ENCODE assay signal across 2 cellular contexts in genomic region chr3:100001514-100002270, GRCh38.
TF ChIP-seq lines count a peak whose summit lies in the region.

No MANE protein-coding gene starts in this region.

TF ChIP-seq in HEK293, 187 proteins besides CTCF, POLR2A, EP300 and RAD21 (continued from another document):
- TF ChIP-seq HIC1 (tag by site-specific recombination; IDR thresholded peaks at IDR 0.05): no peak
- TF ChIP-seq PRDM10 (tag by site-specific recombination; IDR thresholded peaks at IDR 0.05): peak; percentile 78
- no peak for TF ChIP-seq MEIS1 (CRISPR knock-in tag; IDR thresholded peaks at IDR 0.05; ENCODE audit: borderline replicate concordance)
- TF ChIP-seq BCL11A (tag by site-specific recombination; IDR thresholded peaks at IDR 0.05; ENCODE audit: low read depth): no peak

TF ChIP-seq in H1, 55 proteins besides CTCF, POLR2A, EP300 and RAD21 (continued from another document):
- TF ChIP-seq HDAC2 (IDR thresholded peaks at IDR 0.05; ENCODE audit: borderline replicate concordance in 1 of 2, low read depth in 2 of 2, low read length in 2 of 2): no peak
- no peak for TF ChIP-seq ATF2 (IDR thresholded peaks at IDR 0.05; ENCODE audit: low read length)
- TF ChIP-seq TBP (IDR thresholded peaks at IDR 0.05; ENCODE audit: low read depth, low read length): no peak
- no peak for TF ChIP-seq KDM5A (IDR thresholded peaks at IDR 0.05; ENCODE audit: low read length)
- no peak for TF ChIP-seq SP1 (IDR thresholded peaks at IDR 0.05; ENCODE audit: low read depth, low read length)
- TF ChIP-seq E2F6 (IDR thresholded peaks at IDR 0.05): no peak
- TF ChIP-seq MAFK (IDR thresholded peaks at IDR 0.05; ENCODE audit: low read depth, low read length): no peak
- TF ChIP-seq RFX5 (IDR thresholded peaks at IDR 0.05; ENCODE audit: borderline replicate concordance, low read depth, low read length): no peak
- TF ChIP-seq SRF (IDR thresholded peaks at IDR 0.05; ENCODE audit: low read depth, low read length): no peak
- no peak for TF ChIP-seq EGR1 (IDR thresholded peaks at IDR 0.05; ENCODE audit: borderline replicate concordance, low read depth, low read length)
- no peak for TF ChIP-seq BRCA1 (IDR thresholded peaks at IDR 0.05; ENCODE audit: low read depth, low read length)
- TF ChIP-seq NRF1 (IDR thresholded peaks at IDR 0.05; ENCODE audit: low read depth, low read length): no peak
- TF ChIP-seq SIN3A (conservative IDR thresholded peaks at IDR 0.05 in 1 of 2, IDR thresholded peaks at IDR 0.05 in 1 of 2; ENCODE audit: low read depth in 1 of 2, low read length in 2 of 2): no peak
- TF ChIP-seq TCF12 (IDR thresholded peaks at IDR 0.05; ENCODE audit: low read depth, low read length): no peak
TF ChIP-seq in H1: peak in this region for 0.
